ENCODE assay signal across 8 cellular contexts in genomic region chr15:96327155-96327741, GRCh38. TPM values are rescaled to one million over a fixed set of nuclear protein-coding genes. Genes with fewer than 3 reads are reported as not detected.
DNase-seq lines count a peak whose midpoint lies in the region; ATAC-seq and TF ChIP-seq lines count a peak whose summit lies in the region.

No MANE protein-coding gene starts in this region.

- H3K36me3 ChIP-seq in DND-41 (ENCODE audit: insufficient read depth, low read length) (no peaks in the 10 kb centered on the region), colonic mucosa (no peaks in the 10 kb centered on the region), right lobe of liver (peaks cover 0 to under 1% (median 0%) of the 10 kb centered on the region in 4 donors), upper lobe of right lung (no peaks in the 10 kb centered on the region)

- no peak overlapping the region for H3K27ac ChIP-seq in DND-41 (ENCODE audit: low read length)
- H3K27ac ChIP-seq in colonic mucosa = peak overlapping the region; percentile 65
- peak overlapping the region; percentile 84 to 88 (median 86) for H3K27ac ChIP-seq in right lobe of liver
- H3K27ac ChIP-seq in upper lobe of right lung = peak overlapping the region; percentile 81

- H3K4me3 ChIP-seq in DND-41 (ENCODE audit: low read depth in 1 of 2, low read length in 2 of 2) (no peak overlapping the region), colonic mucosa (peak overlapping the region; percentile 45), right lobe of liver (peak overlapping the region; percentile 51 to 70 (median 51)), upper lobe of right lung (peak overlapping the region; percentile 65)

- TF ChIP-seq POLR2A in right lobe of liver (IDR thresholded peaks at IDR 0.05) = no peak

- H3K27me3 ChIP-seq in DND-41 (ENCODE audit: insufficient read depth, low read length, poor library complexity) (peaks cover 5% of the 10 kb centered on the region), colonic mucosa (peaks cover 36% of the 10 kb centered on the region), right lobe of liver (no peaks in the 10 kb centered on the region), upper lobe of right lung (peaks cover 30% of the 10 kb centered on the region)

- ATAC-seq in DND-41 (ENCODE audit: insufficient read depth, low read depth) = no peak
- peak; percentile 21 for ATAC-seq in HG02759 (IDR thresholded peaks at IDR 0.05; ENCODE audit: unreplicated experiment)
- peak; percentile 55 to 70 (median 62) for ATAC-seq in right lobe of liver
- ATAC-seq in upper lobe of right lung = peak; percentile 53
- no peak for ATAC-seq in GM21529 (IDR thresholded peaks at IDR 0.05; ENCODE audit: unreplicated experiment)

- H2AFZ ChIP-seq in DND-41 (ENCODE audit: low read depth, low read length) = no peak overlapping the region

- H3K4me1 ChIP-seq in DND-41 (ENCODE audit: insufficient read depth, low read length) (no peaks in the 10 kb centered on the region), colonic mucosa (no peaks in the 10 kb centered on the region), right lobe of liver (peaks cover 0 to 44% (median 3%) of the 10 kb centered on the region in 4 donors), upper lobe of right lung (no peaks in the 10 kb centered on the region)

- H3K9ac ChIP-seq in DND-41 (ENCODE audit: low read depth, low read length) (no peak overlapping the region), colonic mucosa (ENCODE audit: low read depth in 2 of 2, low read length in 2 of 2) (peak overlapping the region; percentile 67 to 71)

- H3K9me3 ChIP-seq in DND-41 (ENCODE audit: insufficient read depth, low read length, severe bottlenecking) = no peaks in the 10 kb centered on the region
- no peaks in the 10 kb centered on the region for H3K9me3 ChIP-seq in colonic mucosa
- H3K9me3 ChIP-seq in right lobe of liver = no peaks in the 10 kb centered on the region
- no peaks in the 10 kb centered on the region for H3K9me3 ChIP-seq in upper lobe of right lung

- intact Hi-C loops in colonic mucosa (cut with DNase I) (loop anchor here (2.0 to 10.0 kb wide), 2 partner anchors 30 to 908 kb away; no protein-coding TSS in a partner anchor), right lobe of liver (cut with DNase I) (no loop called here), upper lobe of right lung (cut with DNase I) (no loop called here)

- H3K4me2 ChIP-seq in DND-41 (ENCODE audit: insufficient read depth, low read length) = no peak overlapping the region

- TF ChIP-seq CTCF in DND-41 (IDR thresholded peaks at IDR 0.05; ENCODE audit: borderline replicate concordance, extremely low read depth, low read length, poor library complexity, severe bottlenecking) = peak; percentile 50
- TF ChIP-seq CTCF in colonic mucosa (IDR thresholded peaks at IDR 0.05) = peak; percentile 57
- peak; percentile 73 to 83 (median 76) for TF ChIP-seq CTCF in right lobe of liver (IDR thresholded peaks at IDR 0.05)
- peak; percentile 70 for TF ChIP-seq CTCF in upper lobe of right lung (IDR thresholded peaks at IDR 0.05)

- DNase-seq in DND-41 (no peak), NCI-H82 treated with DMSO at 0.1 percent for 48 hours (lab: John Stamatoyannopoulos, UW; ENCODE audit: unreplicated experiment) (peak; percentile 79), colonic mucosa (peak; percentile 51), right lobe of liver (no peak), upper lobe of right lung (no peak)
- DNase-seq in stimulated activated CD4-positive, alpha-beta T cell treated with anti-CD3 and anti-CD28 coated beads, Interleukin-1b, Interleukin-23, amount 100 ng/mL, for 48 hours = no peak

- 1% methylated on average over 14 of the region's 14 CpGs for WGBS in right lobe of liver (ENCODE audit: insufficient coverage, low coverage, low lambda C conversion rate, missing lambda C conversion rate)

- no peaks in the 10 kb centered on the region for H3K79me2 ChIP-seq in DND-41 (ENCODE audit: insufficient read depth, low read length)

- no peaks in the 10 kb centered on the region for H4K20me1 ChIP-seq in DND-41 (ENCODE audit: insufficient read depth, low read length)

RNA-seq across cellular contexts. Expression of gene NR2F2, which starts 3.3 kb away (rescaled TPM):
- total RNA-seq in colonic mucosa (10 to 100 TPM; 25.7 to 35.0 TPM), right lobe of liver (10 to 100 TPM; 11.6 to 30.0 (median 20.7) TPM), upper lobe of right lung (88.1 TPM)

Comparison
In these comparisons a context has a peak if more than half of its experiments do, and no peak if none do; other contexts are left out.
1. ATAC-seq: peak in HG02759 (single experiment), right lobe of liver (4 of 4) and upper lobe of right lung (single experiment); none in DND-41 (single experiment) and GM21529 (single experiment).
2. DNase-seq: peak in NCI-H82 treated with DMSO at 0.1 percent for 48 hours (single experiment) and colonic mucosa (single experiment); none in DND-41 (single experiment), right lobe of liver (0 of 3), upper lobe of right lung (single experiment) and stimulated activated CD4-positive, alpha-beta T cell treated with anti-CD3 and anti-CD28 coated beads, Interleukin-1b, Interleukin-23, amount 100 ng/mL, for 48 hours (single experiment).
3. H3K4me3 ChIP-seq: peak in colonic mucosa (single experiment), right lobe of liver (3 of 3) and upper lobe of right lung (single experiment); none in DND-41 (0 of 2).
4. Peak in every context shown above with its lines, with median percentiles within 50 percentile points of each other: CTCF ChIP-seq.